ENCODE assay signal across 22 cellular contexts in the genomic region with DNA sequence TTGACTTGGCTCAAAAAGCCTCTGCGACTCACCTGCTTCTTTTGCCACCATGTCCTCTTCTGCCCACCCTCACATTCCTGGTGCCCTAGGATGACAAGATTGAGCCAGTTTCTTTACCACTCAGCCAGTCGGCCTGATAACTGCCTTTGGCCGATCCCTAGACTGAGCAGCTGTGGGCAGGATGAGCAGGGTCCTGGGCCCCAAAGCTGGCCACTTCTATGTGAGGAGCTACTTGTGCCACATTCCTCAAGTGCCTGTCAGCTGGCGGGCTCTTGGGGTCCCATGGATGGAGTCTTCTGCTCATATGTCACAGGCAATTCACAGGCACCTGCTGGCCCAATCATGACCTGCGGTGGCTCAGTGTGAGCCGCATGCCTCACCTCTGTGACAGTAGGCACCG. TPM values are rescaled to one million over a fixed set of nuclear protein-coding genes. Genes with fewer than 3 reads are reported as not detected.
DNase-seq lines count a peak whose midpoint lies in the region; ATAC-seq and TF ChIP-seq lines count a peak whose summit lies in the region.
"Had no signal": no experiment of that assay in that cellular context is flagged by ENCODE, and none has a peak within 500 bp of the region (broad histone marks: within the 10 kb centered on the region; RNA-seq: fewer than 3 reads in every experiment).

No MANE protein-coding gene starts in this region.

- TF ChIP-seq CTCF in heart right ventricle (IDR thresholded peaks at IDR 0.05) (no peak), dorsolateral prefrontal cortex (IDR thresholded peaks at IDR 0.05 in 54 of 56, conservative IDR thresholded peaks at IDR 0.05 in 2 of 56; ENCODE audit: low read depth in 1 of 56, partially characterized antibody in 56 of 56) (no peak), sigmoid colon (IDR thresholded peaks at IDR 0.05) (no peak), ascending aorta (IDR thresholded peaks at IDR 0.05) (no peak)

- peaks cover 0 to 41% (median 17%) of the 10 kb centered on the region in 9 donors for H3K4me1 ChIP-seq in heart right ventricle
- H3K4me1 ChIP-seq in sigmoid colon = peaks cover 0 to 22% (median 21%) of the 10 kb centered on the region in 4 donors
- peaks cover 0 to 15% of the 10 kb centered on the region in 2 donors for H3K4me1 ChIP-seq in ascending aorta

- no peak for ATAC-seq in heart right ventricle
- no peak for ATAC-seq in HG02981 (IDR thresholded peaks at IDR 0.05; ENCODE audit: unreplicated experiment)
- ATAC-seq: CD8-positive, alpha-beta T cell; GM23338; Panc1 had no signal

- no peaks in the 10 kb centered on the region for H3K27me3 ChIP-seq in heart right ventricle
- H3K27me3 ChIP-seq in dorsolateral prefrontal cortex = no peaks in the 10 kb centered on the region
- H3K27me3 ChIP-seq in sigmoid colon = no peaks in the 10 kb centered on the region
- H3K27me3 ChIP-seq in ascending aorta = no peaks in the 10 kb centered on the region
- H3K27me3 ChIP-seq: SJSA1 had no signal

- no peak for TF ChIP-seq POLR2A in sigmoid colon (IDR thresholded peaks at IDR 0.05)

- peak; percentile 53 for DNase-seq in cardiac septum (ENCODE audit: low spot score)
- DNase-seq in heart right ventricle = no peak
- DNase-seq in dorsolateral prefrontal cortex = peak in 1 of 10 donors; percentile 25
- DNase-seq in sigmoid colon = peak; percentile 37
- DNase-seq in NCI-H1436 (lab: John Stamatoyannopoulos, UW) = no peak
- no peak for DNase-seq in ascending aorta (ENCODE audit: low spot score in 2 of 2)
- DNase-seq in NCI-H446 (lab: John Stamatoyannopoulos, UW) = no peak
- DNase-seq: AML-193; CD8-positive, alpha-beta T cell; DND-41; HCEC 1CT; IMR-90; NCI-H1105; NCI-H2029 treated with DMSO at 0.1 percent for 48 hours; NCI-H226; NCI-H524; NCI-H82 had no signal

- H3K36me3 ChIP-seq in heart right ventricle (peaks cover 0 to 97% (median 46%) of the 10 kb centered on the region in 9 donors), sigmoid colon (peaks cover 23 to 89% (median 59%) of the 10 kb centered on the region in 4 donors), ascending aorta (peaks cover 77 to 93% of the 10 kb centered on the region in 2 donors)

- WGBS in heart right ventricle, 2 donors = 90 to 91% methylated on average over 7 of the region's 7 CpGs
- 94 to 96% methylated on average over 7 of the region's 7 CpGs for WGBS in sigmoid colon, 2 donors

- intact Hi-C loops in cardiac septum (cut with DNase I) = no loop called here
- intact Hi-C loops in heart right ventricle (cut with DNase I) = loop anchor here in 2 of 10 donors (10.0 kb wide), 2 partner anchors 172 to 222 kb away; partner anchors contain the start of gene TP53INP2 (in 1 of the 2)
- intact Hi-C loops in dorsolateral prefrontal cortex (cut with DNase I) = no loop called here
- intact Hi-C loops in sigmoid colon (cut with DNase I) = no loop called here
- intact Hi-C loops in ascending aorta (cut with DNase I) = no loop called here

- H3K27ac ChIP-seq in heart right ventricle = no peak overlapping the region
- peak overlapping the region in 53 of 59 donors; percentile 9 to 96 (median 86) for H3K27ac ChIP-seq in dorsolateral prefrontal cortex
- H3K27ac ChIP-seq in sigmoid colon = no peak overlapping the region
- no peak overlapping the region for H3K27ac ChIP-seq in ascending aorta
- H3K27ac ChIP-seq: KMS-11 had no signal

- TF ChIP-seq EP300 in sigmoid colon (IDR thresholded peaks at IDR 0.05) = no peak

- H3K4me3 ChIP-seq in heart right ventricle = no peak overlapping the region
- no peak overlapping the region for H3K4me3 ChIP-seq in dorsolateral prefrontal cortex
- H3K4me3 ChIP-seq in sigmoid colon = no peak overlapping the region
- H3K4me3 ChIP-seq in ascending aorta = no peak overlapping the region
- H3K4me3 ChIP-seq: GM23338, SJSA1 had no signal

- H3K9me3 ChIP-seq in heart right ventricle (no peaks in the 10 kb centered on the region), sigmoid colon (no peaks in the 10 kb centered on the region), ascending aorta (no peaks in the 10 kb centered on the region)
- H3K9me3 ChIP-seq: SJSA1 had no signal

RNA-seq across cellular contexts. Expression of gene DYNLRB1, which starts 16.5 kb away (rescaled TPM):
- total RNA-seq in cardiac septum (157 TPM), heart right ventricle (100 to 1,000 TPM; 132 to 187 (median 148) TPM), dorsolateral prefrontal cortex (100 to 1,000 TPM; 153 to 387 (median 261) TPM), sigmoid colon (100 to 1,000 TPM; 148 to 181 (median 165) TPM), ascending aorta (148 TPM)
- polyA plus RNA-seq in heart right ventricle (100 to 1,000 TPM; 253 to 408 TPM), sigmoid colon (100 to 1,000 TPM; 149 to 259 (median 237) TPM)

RNA-seq across cellular contexts. Expression of gene MAP1LC3A, which starts 25.8 kb away (rescaled TPM):
- total RNA-seq in cardiac septum (61.0 TPM), heart right ventricle (100 to 1,000 TPM in 2 of 10 donors, 10 to 100 TPM in 8; 61.7 to 137 (median 74.6) TPM), dorsolateral prefrontal cortex (100 to 1,000 TPM in 118 of 120 experiments, 10 to 100 TPM in 2; 86.9 to 270 (median 160) TPM), sigmoid colon (10 to 100 TPM; 51.0 to 88.1 (median 77.8) TPM), ascending aorta (131 TPM)
- polyA plus RNA-seq in heart right ventricle (100 to 1,000 TPM in 1 of 2 donors, 10 to 100 TPM in 1; 61.5 to 133 TPM), sigmoid colon (10 to 100 TPM; 45.5 to 47.9 (median 46.8) TPM)

Comparison
In these comparisons a context has a peak if more than half of its experiments do, and no peak if none do; other contexts are left out.
1. DNase-seq: peak in cardiac septum (single experiment) and sigmoid colon (single experiment); none in heart right ventricle (0 of 2), NCI-H1436 (single experiment), ascending aorta (0 of 2) and NCI-H446 (0 of 2).
2. H3K27ac ChIP-seq: peak in dorsolateral prefrontal cortex (53 of 59); none in heart right ventricle (0 of 10), sigmoid colon (0 of 4) and ascending aorta (0 of 2).